Comparison of ENCODE assay signal across 13 cellular contexts in genomic region chr2:207156045-207156444, GRCh38. TPM values are rescaled to one million over a fixed set of nuclear protein-coding genes. Genes with fewer than 3 reads are reported as not detected.
A peak's percentile ranks its signal among the peaks of the same experiment; 100 is the strongest.
DNase-seq lines count a peak whose midpoint lies in the region; ATAC-seq and TF ChIP-seq lines count a peak whose summit lies in the region.
"Had no signal": no experiment of that assay in that cellular context is flagged by ENCODE, and none has a peak within 500 bp of the region (broad histone marks: within the 10 kb centered on the region; RNA-seq: fewer than 3 reads in every experiment).

No MANE protein-coding gene starts in this region.

- H3K4me3 ChIP-seq in SK-N-SH (ENCODE audit: low read depth in 2 of 2, low read length in 1 of 2): no peak overlapping the region
- H3K4me3 ChIP-seq: K562, left lung, prostate gland had no signal

- peaks cover 11% of the 10 kb centered on the region for H3F3A ChIP-seq in SK-N-SH (replicated peaks; ENCODE audit: insufficient read depth)

- no peak overlapping the region for H3K9ac ChIP-seq in SK-N-SH

- no peaks in the 10 kb centered on the region for H3K9me2 ChIP-seq in SK-N-SH

- no peaks in the 10 kb centered on the region for H3K9me3 Mint-ChIP-seq in activated CD8-positive, alpha-beta T cell treated with anti-CD3 and anti-CD28 coated beads for 36 hours
- peaks cover 40% of the 10 kb centered on the region for H3K9me3 Mint-ChIP-seq in glutamatergic neuron (ENCODE audit: unreplicated experiment)

- peak overlapping the region; percentile 10 for H3K4me2 ChIP-seq in SK-N-SH

- no peaks in the 10 kb centered on the region for H3K9me3 ChIP-seq in SK-N-SH
- H3K9me3 ChIP-seq: left lung, prostate gland had no signal

- no peak overlapping the region for H3K4me3 Mint-ChIP-seq in activated CD8-positive, alpha-beta T cell treated with anti-CD3 and anti-CD28 coated beads for 36 hours
- H3K4me3 Mint-ChIP-seq in glutamatergic neuron (ENCODE audit: unreplicated experiment): peak overlapping the region; percentile 92

- TF ChIP-seq EP300 in SK-N-SH (IDR thresholded peaks at IDR 0.05; ENCODE audit: borderline replicate concordance in 1 of 2, low read depth in 1 of 2, low read length in 1 of 2): no peak

- CTCF ChIA-PET in SK-N-SH (lab: Yijun Ruan, JAX): interaction anchor here (0.5 to 1.9 kb wide), 7 partner anchors 14 to 355 kb away, joined by 3 to 5 read pairs (median 3); no protein-coding TSS in a partner anchor
- CTCF ChIA-PET in activated CD8-positive, alpha-beta T cell treated with anti-CD3 and anti-CD28 coated beads for 36 hours (lab: Charles Lee): interaction anchor here (0.7 to 2.4 kb wide), 6 partner anchors 12 to 82 kb away, joined by 3 to 6 read pairs (median 3); no protein-coding TSS in a partner anchor

- no peak for ATAC-seq in SK-N-SH treated with all-trans-retinoic acid at 6 μM for 48 hours
- ATAC-seq in activated CD8-positive, alpha-beta T cell treated with anti-CD3 and anti-CD28 coated beads for 36 hours: peak; percentile 66
- peak; percentile 55 for ATAC-seq in stimulated activated naive CD8-positive, alpha-beta T cell treated with anti-CD3 and anti-CD28 coated beads, Interleukin-15, Interleukin-2, amounts not matched to agents 100 U/mL and 50 U/mL, for 24 hours
- no peak for ATAC-seq in GM19351 (IDR thresholded peaks at IDR 0.05; ENCODE audit: unreplicated experiment)
- no peak for ATAC-seq in GM18870 (IDR thresholded peaks at IDR 0.05; ENCODE audit: unreplicated experiment)
- ATAC-seq: K562, left lung had no signal

- peaks cover 0 to 22% of the 10 kb centered on the region in 2 experiments for H3K36me3 ChIP-seq in SK-N-SH (replicated peaks in 1 of 2; ENCODE audit: control insufficient read depth in 1 of 2, insufficient read depth in 2 of 2, low read length in 1 of 2)
- H3K36me3 ChIP-seq: left lung, prostate gland had no signal

- H3K27ac ChIP-seq in SK-N-SH (ENCODE audit: low read depth in 2 of 2, low read length in 1 of 2): peak overlapping the region in 1 of 2 experiments; percentile 47; a peak in 2 of 4 replicates
- H3K27ac ChIP-seq: prostate gland had no signal

- TF ChIP-seq RAD21 in SK-N-SH (IDR thresholded peaks at IDR 0.05; ENCODE audit: low read length): no peak

- peaks cover 70% of the 10 kb centered on the region for H3K4me1 Mint-ChIP-seq in activated CD8-positive, alpha-beta T cell treated with anti-CD3 and anti-CD28 coated beads for 36 hours (ENCODE audit: low read depth)
- H3K4me1 Mint-ChIP-seq in glutamatergic neuron (ENCODE audit: low read depth, unreplicated experiment): peaks cover 92% of the 10 kb centered on the region

- TF ChIP-seq CTCF in SK-N-SH (IDR thresholded peaks at IDR 0.05) (no peak), glutamatergic neuron (IDR thresholded peaks at IDR 0.05; ENCODE audit: partially characterized antibody, unreplicated experiment) (no peak)
- no peak for TF ChIP-seq CTCF in activated CD8-positive, alpha-beta T cell treated with anti-CD3 and anti-CD28 coated beads for 36 hours (IDR thresholded peaks at IDR 0.05)

- 65% methylated on average over 3 of the region's 3 CpGs for WGBS in SK-N-SH (ENCODE audit: low lambda C conversion rate)

- H3K27me3 ChIP-seq in SK-N-SH (ENCODE audit: insufficient read depth): no peaks in the 10 kb centered on the region
- H3K27me3 ChIP-seq: left lung had no signal

- intact Hi-C loops in activated CD8-positive, alpha-beta T cell treated with anti-CD3 and anti-CD28 coated beads for 36 hours (cut with micrococcal nuclease): no loop called here

- peaks cover 100% of the 10 kb centered on the region for H4K20me1 ChIP-seq in SK-N-SH (ENCODE audit: insufficient read depth)

- DNase-seq in SK-N-SH (no peak), glutamatergic neuron (no peak), GM19240 (ENCODE audit: insufficient read length, low spot score) (no peak)
- peak; percentile 52 for DNase-seq in activated CD8-positive, alpha-beta T cell treated with anti-CD3 and anti-CD28 coated beads for 36 hours
- DNase-seq in stimulated activated naive CD8-positive, alpha-beta T cell treated with anti-CD3 and anti-CD28 coated beads, Interleukin-15, Interleukin-2, amounts not matched to agents 100 U/mL and 50 U/mL, for 24 hours: no peak
- DNase-seq: left lung, NCI-H1694 treated with DMSO at 0.1 percent for 48 hours, SW 1271 had no signal

- no peaks in the 10 kb centered on the region for H3K36me3 Mint-ChIP-seq in activated CD8-positive, alpha-beta T cell treated with anti-CD3 and anti-CD28 coated beads for 36 hours (ENCODE audit: low read depth)
- H3K36me3 Mint-ChIP-seq in glutamatergic neuron (ENCODE audit: unreplicated experiment): no peaks in the 10 kb centered on the region

- H3K27me3 Mint-ChIP-seq in activated CD8-positive, alpha-beta T cell treated with anti-CD3 and anti-CD28 coated beads for 36 hours: no peaks in the 10 kb centered on the region
- peaks cover 12% of the 10 kb centered on the region for H3K27me3 Mint-ChIP-seq in glutamatergic neuron (ENCODE audit: unreplicated experiment)

- no peak overlapping the region for H3K27ac Mint-ChIP-seq in activated CD8-positive, alpha-beta T cell treated with anti-CD3 and anti-CD28 coated beads for 36 hours
- peak overlapping the region; percentile 82 for H3K27ac Mint-ChIP-seq in glutamatergic neuron (ENCODE audit: unreplicated experiment)

- H3K4me1 ChIP-seq in SK-N-SH (ENCODE audit: control insufficient read depth in 1 of 2, insufficient read depth in 2 of 2, low read depth in 1 of 2, low read length in 1 of 2): peaks cover 48 to 71% of the 10 kb centered on the region in 2 experiments

- peaks cover 100% of the 10 kb centered on the region for H3K79me2 ChIP-seq in SK-N-SH (ENCODE audit: insufficient read depth)

- no peak overlapping the region for H2AFZ ChIP-seq in SK-N-SH (ENCODE audit: low read depth)

- POLR2A ChIA-PET in SK-N-SH (lab: Yijun Ruan, JAX): interaction anchor here (0.7 to 1.0 kb wide), 2 partner anchors 10 to 12 kb away, joined by 3 read pairs; partner anchors contain the start of gene KLF7
- POLR2A ChIA-PET in activated CD8-positive, alpha-beta T cell treated with anti-CD3 and anti-CD28 coated beads for 36 hours (lab: Charles Lee): interaction anchor here (2.8 to 5.1 kb wide), 2 partner anchors 10 to 12 kb away, joined by 9 to 25 read pairs; partner anchors contain the start of gene KLF7

TF ChIP-seq in SK-N-SH, 30 proteins besides CTCF, POLR2A, EP300 and RAD21:
- no peak for TF ChIP-seq NFIC (IDR thresholded peaks at IDR 0.05; ENCODE audit: borderline replicate concordance)
- no peak for TF ChIP-seq RCOR1 (IDR thresholded peaks at IDR 0.05; ENCODE audit: low read length)
- no peak for TF ChIP-seq NRF1 (IDR thresholded peaks at IDR 0.05; ENCODE audit: low read depth, low read length)

TF ChIP-seq in SK-N-SH treated with all-trans-retinoic acid at 6 μM for 48 hours, 23 proteins besides CTCF, POLR2A, EP300 and RAD21:
- TF ChIP-seq ZFP3 (CRISPR knock-in tag; IDR thresholded peaks at IDR 0.05): no peak
- TF ChIP-seq PPARA (CRISPR knock-in tag; IDR thresholded peaks at IDR 0.05; ENCODE audit: borderline replicate concordance): no peak
- no peak for TF ChIP-seq ESRRG (CRISPR knock-in tag; IDR thresholded peaks at IDR 0.05)
- no peak for TF ChIP-seq ZNF8 (CRISPR knock-in tag; IDR thresholded peaks at IDR 0.05)
- no peak for TF ChIP-seq PATZ1 (CRISPR knock-in tag; IDR thresholded peaks at IDR 0.05; ENCODE audit: borderline replicate concordance)

RNA-seq across cellular contexts. Expression of gene KLF7, which starts 9.7 kb away (rescaled TPM):
- 7.5 and 12.8 TPM in 2 replicates for polyA plus RNA-seq in SK-N-SH (2012; rRNA removed)
- polyA plus RNA-seq in SK-N-SH (2012; cell fraction: cytosol; rRNA removed): 4.9 and 5.2 TPM in 2 replicates
- polyA plus RNA-seq in SK-N-SH (2012; cell fraction: nucleus; rRNA removed): 12.9 and 16.8 TPM in 2 replicates
- 10 to 100 TPM in 1 of 2 experiments, 1 to 10 TPM in 1; 9.8 to 10.0 TPM for total RNA-seq in activated CD8-positive, alpha-beta T cell treated with anti-CD3 and anti-CD28 coated beads for 36 hours
- 323 TPM for total RNA-seq in glutamatergic neuron (ENCODE audit: unreplicated experiment)

Comparison
In these comparisons a context has a peak if more than half of its experiments do, and no peak if none do; other contexts are left out.
1. ATAC-seq: peak in activated CD8-positive, alpha-beta T cell treated with anti-CD3 and anti-CD28 coated beads for 36 hours (single experiment) and stimulated activated naive CD8-positive, alpha-beta T cell treated with anti-CD3 and anti-CD28 coated beads, Interleukin-15, Interleukin-2, amounts not matched to agents 100 U/mL and 50 U/mL, for 24 hours (single experiment); none in SK-N-SH treated with all-trans-retinoic acid at 6 μM for 48 hours (single experiment), GM19351 (single experiment) and GM18870 (single experiment).
2. RNA of gene KLF7, which starts 9.7 kb away (total RNA-seq): 323 TPM in glutamatergic neuron (single experiment); 9.8 to 10.0 TPM in activated CD8-positive, alpha-beta T cell treated with anti-CD3 and anti-CD28 coated beads for 36 hours; every median in the first group is over 10 times any median in the second.